Comparison of ENCODE assay signal across 25 cellular contexts in the genomic region with DNA sequence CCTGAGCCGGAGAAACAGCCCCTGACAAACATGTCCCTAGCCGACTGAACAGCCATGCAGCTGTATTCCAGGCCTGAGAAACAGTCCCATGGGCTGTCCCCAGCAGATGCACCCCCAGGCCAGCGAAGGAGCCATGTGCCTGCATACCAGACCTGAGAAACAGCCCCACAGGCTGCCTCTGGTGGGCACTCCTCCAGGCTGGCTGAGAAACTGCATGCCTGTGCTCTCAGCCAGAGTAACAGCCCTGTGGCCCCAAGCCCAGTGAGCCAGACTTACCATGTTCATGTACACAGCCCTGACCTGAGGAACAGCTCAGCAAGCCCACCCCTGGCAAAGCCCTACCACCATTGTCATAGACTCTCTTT. TPM values are rescaled to one million over a fixed set of nuclear protein-coding genes. Genes with fewer than 3 reads are reported as not detected.
DNase-seq lines count a peak whose midpoint lies in the region; ATAC-seq and TF ChIP-seq lines count a peak whose summit lies in the region.
"Had no signal": no experiment of that assay in that cellular context is flagged by ENCODE, and none has a peak within 500 bp of the region (broad histone marks: within the 10 kb centered on the region; RNA-seq: fewer than 3 reads in every experiment).

No MANE protein-coding gene starts in this region.

- H3K27ac ChIP-seq in heart left ventricle (no peak overlapping the region), lower lobe of right lung (no peak overlapping the region)

- intact Hi-C loops in heart left ventricle (cut with DNase I): no loop called here
- intact Hi-C loops in left cardiac atrium (cut with DNase I): no loop called here
- intact Hi-C loops in lower lobe of right lung (cut with DNase I): no loop called here

- no peak for TF ChIP-seq POLR2A in heart left ventricle (IDR thresholded peaks at IDR 0.05)

- H3K4me1 ChIP-seq in heart left ventricle: no peaks in the 10 kb centered on the region
- H3K4me1 ChIP-seq in lower lobe of right lung: no peaks in the 10 kb centered on the region

- H3K27me3 ChIP-seq in heart left ventricle (no peaks in the 10 kb centered on the region), lower lobe of right lung (ENCODE audit: low read depth) (no peaks in the 10 kb centered on the region)

- TF ChIP-seq CTCF in heart left ventricle (IDR thresholded peaks at IDR 0.05): no peak
- TF ChIP-seq CTCF in lower lobe of right lung (IDR thresholded peaks at IDR 0.05): no peak

- WGBS in heart left ventricle, 4 donors: 71 to 91% (median 88%) methylated on average over 2 to 3 of the region's 3 CpGs

- no peaks in the 10 kb centered on the region for H3K36me3 ChIP-seq in heart left ventricle
- no peaks in the 10 kb centered on the region for H3K36me3 ChIP-seq in lower lobe of right lung

- peak in 2 of 4 donors; percentile 80 to 83 for ATAC-seq in heart left ventricle
- ATAC-seq in left cardiac atrium: no peak
- ATAC-seq in lower lobe of right lung: peak in 1 of 2 donors; percentile 17

- H3K4me3 ChIP-seq in heart left ventricle (no peak overlapping the region), lower lobe of right lung (no peak overlapping the region)

- H3K9me3 ChIP-seq in heart left ventricle: peaks cover 0 to 20% (median 12%) of the 10 kb centered on the region in 12 donors
- H3K9me3 ChIP-seq in lower lobe of right lung: peaks cover 20% of the 10 kb centered on the region

- peak in 4 of 5 donors; percentile 16 to 43 (median 22) for DNase-seq in heart left ventricle
- DNase-seq in left cardiac atrium: no peak
- DNase-seq in D341Med (ENCODE audit: low spot score): peak; percentile 4
- DNase-seq in ecto neural progenitor cell (ENCODE audit: low spot score): peak; percentile 37
- DNase-seq in lower lobe of right lung: peak; percentile 20
- DNase-seq in KG1 (lab: John Stamatoyannopoulos, UW): no peak
- no peak for DNase-seq in EL
- DNase-seq in COR-L47 (lab: John Stamatoyannopoulos, UW): no peak
- DNase-seq: 8988T, ACHN, DMS79, Kasumi-1, NCI-H1092 treated with DMSO at 0.1 percent for 48 hours, NCI-H1436, NCI-H187, NCI-H2081 treated with DMSO at 0.1 percent for 48 hours, NCI-H2171, NCI-H226, NCI-H510A, NCI-H69, RPMI8226, SHP77 treated with DMSO at 0.1 percent for 48 hours had no signal

RNA-seq across cellular contexts. Expression of a gene that starts 24.8 kb away (rescaled TPM):
- total RNA-seq in heart left ventricle: under 1 TPM in 2 of 9 donors, not detected in 7; 0.12 to 0.21 TPM
- under 1 TPM in 1 of 2 donors, not detected in 1; 0.08 TPM for polyA plus RNA-seq in heart left ventricle
- not detected for total RNA-seq in left cardiac atrium
- total RNA-seq in lower lobe of right lung: not detected
- total RNA-seq: HT-29, M059J had no signal
- polyA plus RNA-seq: BJ had no signal

RNA-seq across cellular contexts. Expression of a gene that starts 44.1 kb away (rescaled TPM):
- total RNA-seq in heart left ventricle (100 to 1,000 TPM in 3 of 9 donors, 10 to 100 TPM in 6; 65.9 to 126 (median 97.6) TPM), left cardiac atrium (10 to 100 TPM; 17.7 to 19.1 TPM), lower lobe of right lung (6.3 TPM)
- polyA plus RNA-seq in heart left ventricle: 10 to 100 TPM; 22.0 to 33.3 TPM

RNA-seq across cellular contexts. Expression of a gene that starts 55.1 kb away (rescaled TPM):
- total RNA-seq in heart left ventricle (1 to 10 TPM; 5.9 to 9.6 (median 7.0) TPM), left cardiac atrium (10 to 100 TPM in 1 of 2 donors, 1 to 10 TPM in 1; 6.0 to 11.0 TPM), lower lobe of right lung (5.0 TPM)
- 10 to 100 TPM in 1 of 2 donors, 1 to 10 TPM in 1; 2.6 to 10.3 TPM for polyA plus RNA-seq in heart left ventricle

Comparison
In these comparisons a context has a peak if more than half of its experiments do, and no peak if none do; other contexts are left out.
1. DNase-seq: peak in heart left ventricle (4 of 5), D341Med (single experiment), ecto neural progenitor cell (single experiment) and lower lobe of right lung (single experiment); none in left cardiac atrium (single experiment), KG1 (single experiment), EL (single experiment) and COR-L47 (single experiment).